ENCODE assay signal across 8 cellular contexts in the genomic region with DNA sequence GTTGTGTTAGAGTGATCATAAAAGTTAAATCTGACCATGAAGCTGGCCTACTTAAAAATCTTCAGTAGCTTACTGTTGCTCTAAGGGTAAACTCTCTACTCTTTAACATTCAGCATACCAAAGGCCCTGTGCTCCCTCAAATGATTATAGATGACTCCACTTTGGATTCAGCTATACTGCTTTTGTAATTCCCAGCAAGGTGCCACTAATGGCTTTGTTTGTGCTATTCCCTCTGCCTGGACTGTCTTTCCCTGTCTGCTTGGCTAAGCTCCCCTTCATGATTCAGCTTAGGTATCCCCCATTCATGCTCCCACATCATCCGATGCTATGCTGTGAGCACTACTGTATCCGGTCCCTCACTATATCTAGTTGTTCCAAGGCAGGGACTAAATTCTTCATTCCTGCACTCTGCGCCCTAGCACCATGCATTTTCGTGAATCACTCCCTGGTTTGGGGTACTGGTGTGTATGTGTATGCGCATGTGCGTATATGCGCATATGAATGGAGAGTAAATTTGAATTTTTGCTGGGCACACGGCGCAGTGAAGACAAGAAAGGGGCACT. TPM values are rescaled to one million over a fixed set of nuclear protein-coding genes. Genes with fewer than 3 reads are reported as not detected.
DNase-seq lines count a peak whose midpoint lies in the region; ATAC-seq and TF ChIP-seq lines count a peak whose summit lies in the region.

No MANE protein-coding gene starts in this region.

- DNase-seq in GM06990 (ENCODE audit: extremely low read depth, insufficient read length) (no peak), hepatocyte (ENCODE audit: low spot score) (no peak), smooth muscle cell (lab: John Stamatoyannopoulos, UW; ENCODE audit: unreplicated experiment) (no peak), DMS53 (lab: John Stamatoyannopoulos, UW) (no peak), occipital lobe (lab: John Stamatoyannopoulos, UW) (no peak), GM03348 (ENCODE audit: low spot score) (no peak)

- H4K20me1 ChIP-seq in hepatocyte (ENCODE audit: insufficient read depth, poor library complexity, severe bottlenecking), result no peaks in the 10 kb centered on the region
- H4K20me1 ChIP-seq in smooth muscle cell (ENCODE audit: low read depth), result peaks cover 7% of the 10 kb centered on the region

- H3K36me3 ChIP-seq in GM06990 (ENCODE audit: control insufficient read depth, insufficient read depth, low read length) (no peaks in the 10 kb centered on the region; the same call in 1 of the 2 replicates), hepatocyte (replicated peaks; ENCODE audit: insufficient read depth, low read depth) (no peaks in the 10 kb centered on the region), smooth muscle cell (ENCODE audit: low read depth) (no peaks in the 10 kb centered on the region)

- H3K4me3 ChIP-seq in GM06990 (replicated peaks; ENCODE audit: low read depth, low read length), result peak overlapping the region; percentile 74
- peak overlapping the region; percentile 24 for H3K4me3 ChIP-seq in hepatocyte
- H3K4me3 ChIP-seq in smooth muscle cell, result peak overlapping the region; percentile 72

- H3K27me3 ChIP-seq in GM06990 (replicated peaks; ENCODE audit: control insufficient read depth, insufficient read depth, low read length) (no peaks in the 10 kb centered on the region), hepatocyte (no peaks in the 10 kb centered on the region), smooth muscle cell (ENCODE audit: low read depth) (no peaks in the 10 kb centered on the region)

- H3K9ac ChIP-seq in smooth muscle cell (ENCODE audit: low read depth), result no peak overlapping the region

- H3K9me2 ChIP-seq in hepatocyte (replicated peaks; ENCODE audit: insufficient read depth), result no peaks in the 10 kb centered on the region

- H3K27ac ChIP-seq in hepatocyte (peak overlapping the region; percentile 97), smooth muscle cell (ENCODE audit: low read depth) (peak overlapping the region; percentile 91)

- no peaks in the 10 kb centered on the region for H3K27me3 Mint-ChIP-seq in activated T-helper 17 cell treated with anti-CD3 and anti-CD28 coated beads, Interleukin-2, amount 50 U/mL, for 72 hours

- H3K9me3 Mint-ChIP-seq in activated T-helper 17 cell treated with anti-CD3 and anti-CD28 coated beads, Interleukin-2, amount 50 U/mL, for 72 hours, result no peaks in the 10 kb centered on the region

- peaks cover 43% of the 10 kb centered on the region for H3K36me3 Mint-ChIP-seq in activated T-helper 17 cell treated with anti-CD3 and anti-CD28 coated beads, Interleukin-2, amount 50 U/mL, for 72 hours (ENCODE audit: low read depth)

- TF ChIP-seq CTCF in GM06990 (IDR thresholded peaks at IDR 0.05; ENCODE audit: insufficient read depth, low read length, poor library complexity, severe bottlenecking) (no peak), hepatocyte (IDR thresholded peaks at IDR 0.05; ENCODE audit: poor library complexity) (no peak), smooth muscle cell (IDR thresholded peaks at IDR 0.05; ENCODE audit: borderline replicate concordance, insufficient read depth, poor library complexity, severe bottlenecking) (no peak)

- H3F3A ChIP-seq in smooth muscle cell (ENCODE audit: low read depth), result no peaks in the 10 kb centered on the region

- H3K79me2 ChIP-seq in hepatocyte (peaks cover 35% of the 10 kb centered on the region), smooth muscle cell (ENCODE audit: low read depth) (peaks cover 23% of the 10 kb centered on the region)

- H3K9me3 ChIP-seq in hepatocyte (ENCODE audit: low read depth) (no peaks in the 10 kb centered on the region), smooth muscle cell (replicated peaks; ENCODE audit: low read depth) (no peaks in the 10 kb centered on the region)

- peaks cover 31% of the 10 kb centered on the region for H3K4me1 Mint-ChIP-seq in activated T-helper 17 cell treated with anti-CD3 and anti-CD28 coated beads, Interleukin-2, amount 50 U/mL, for 72 hours

- H3K4me1 ChIP-seq in hepatocyte (ENCODE audit: insufficient read depth), result peaks cover 7% of the 10 kb centered on the region
- H3K4me1 ChIP-seq in smooth muscle cell (ENCODE audit: low read depth), result no peaks in the 10 kb centered on the region

- peak; percentile 44 for ATAC-seq in HG02884 (IDR thresholded peaks at IDR 0.05; ENCODE audit: unreplicated experiment)
- ATAC-seq in activated T-helper 17 cell treated with anti-CD3 and anti-CD28 coated beads, Interleukin-2, amount 50 U/mL, for 72 hours (replicated peaks), result peak; percentile 66

- H3K4me3 Mint-ChIP-seq in activated T-helper 17 cell treated with anti-CD3 and anti-CD28 coated beads, Interleukin-2, amount 50 U/mL, for 72 hours, result peak overlapping the region; percentile 86

- H3K4me2 ChIP-seq in hepatocyte (peak overlapping the region; percentile 75), smooth muscle cell (peak overlapping the region; percentile 78)

- H3K27ac Mint-ChIP-seq in activated T-helper 17 cell treated with anti-CD3 and anti-CD28 coated beads, Interleukin-2, amount 50 U/mL, for 72 hours, result peak overlapping the region; percentile 92

- H2AFZ ChIP-seq in hepatocyte (peak overlapping the region; percentile 45), smooth muscle cell (ENCODE audit: low read depth) (peak overlapping the region; percentile 86)

- 36% methylated on average over 9 of the region's 9 CpGs for WGBS in hepatocyte (ENCODE audit: low lambda C conversion rate, missing lambda C conversion rate)
- 37% methylated on average over 9 of the region's 9 CpGs for WGBS in smooth muscle cell (ENCODE audit: low lambda C conversion rate)

RNA-seq across cellular contexts. Expression of gene PBDC1, which starts 0.5 kb away (rescaled TPM):
- 10 to 100 TPM; 32.3 to 41.0 TPM for total RNA-seq in activated T-helper 17 cell treated with anti-CD3 and anti-CD28 coated beads, Interleukin-2, amount 50 U/mL, for 72 hours
- 31.1 and 32.7 TPM in 2 replicates for total RNA-seq in hepatocyte
- 65.2 and 66.6 TPM in 2 replicates for polyA plus RNA-seq in hepatocyte
- total RNA-seq in smooth muscle cell, result 14.1 and 20.3 TPM in 2 replicates
- 33.0 and 41.3 TPM in 2 replicates for polyA plus RNA-seq in smooth muscle cell
- 19.2 TPM for total RNA-seq in occipital lobe

Comparison
In these comparisons a context has a peak if more than half of its experiments do, and no peak if none do; other contexts are left out.
1. H3K4me3 ChIP-seq: peak in every context shown above with its lines; median percentile 74 in GM06990; 72 in smooth muscle cell; 24 in hepatocyte.